ENCODE assay signal across 9 cellular contexts in genomic region chr5:76672242-76672641, GRCh38. TPM values are rescaled to one million over a fixed set of nuclear protein-coding genes. Genes with fewer than 3 reads are reported as not detected.
"Had no signal": no experiment of that assay in that cellular context is flagged by ENCODE, and none has a peak within 500 bp of the region (broad histone marks: within the 10 kb centered on the region; RNA-seq: fewer than 3 reads in every experiment).

No MANE protein-coding gene starts in this region.

- H3K4me3 ChIP-seq: GM23248, HAP-1 had no signal

- DNase-seq: GM23248, GOT3, H7, HFFc6, KBM-7 had no signal

- H3K4me1 ChIP-seq: HAP-1 had no signal

- H3K36me3 ChIP-seq: HAP-1 had no signal

- H3K27me3 Mint-ChIP-seq: IgD-negative memory B cell had no signal

- H3K9me3 ChIP-seq: HAP-1 had no signal

- H3K4me1 Mint-ChIP-seq: IgD-negative memory B cell had no signal

- ATAC-seq: HCT116 had no signal

- H3K27ac Mint-ChIP-seq: HFFc6, IgD-negative memory B cell had no signal

- H3K4me3 Mint-ChIP-seq: HFFc6, IgD-negative memory B cell had no signal

- H3K27ac ChIP-seq: GM23248, KMS-11 had no signal

- H3K4me2 ChIP-seq: KMS-11 had no signal

- H2AFZ ChIP-seq: GM23248 had no signal

- H3K9ac ChIP-seq: GM23248, KMS-11 had no signal

RNA-seq across cellular contexts. Expression of gene F2RL2, which starts 49.0 kb away (rescaled TPM):
- total RNA-seq: GM23248 had no signal
- polyA plus RNA-seq: GM23248 had no signal
